In genomic region chr18:23133860-23134779, GRCh38 we compare ENCODE assay signal across 9 cellular contexts. TPM values are rescaled to one million over a fixed set of nuclear protein-coding genes. Genes with fewer than 3 reads are reported as not detected.
DNase-seq lines count a peak whose midpoint lies in the region; ATAC-seq and TF ChIP-seq lines count a peak whose summit lies in the region.
"Had no signal": no experiment of that assay in that cellular context is flagged by ENCODE, and none has a peak within 500 bp of the region (broad histone marks: within the 10 kb centered on the region; RNA-seq: fewer than 3 reads in every experiment).

No MANE protein-coding gene starts in this region.

- no peak overlapping the region for H3K4ac ChIP-seq in mesendoderm (ENCODE audit: low read depth, low read length)

- H3F3A ChIP-seq in PC-9 (ENCODE audit: insufficient read depth, low read depth) = peaks cover 21% of the 10 kb centered on the region; the same call in 1 of the 2 replicates

- peak overlapping the region; percentile 77 for H3K56ac ChIP-seq in mesendoderm (ENCODE audit: low read length)

- peak overlapping the region; percentile 75 for H3K4me3 ChIP-seq in HUES64 (ENCODE audit: low read length)
- peak overlapping the region; percentile 56; the same call in 1 of the 2 replicates for H3K4me3 ChIP-seq in PC-9
- H3K4me3 ChIP-seq in mesendoderm (ENCODE audit: low read length) = peak overlapping the region; percentile 3
- peak overlapping the region in 3 of 4 donors; percentile 60 to 75 (median 73) for H3K4me3 ChIP-seq in upper lobe of left lung

- H3K27me3 ChIP-seq in HUES64 (ENCODE audit: insufficient read depth, low read length) (peaks cover 19% of the 10 kb centered on the region), PC-9 (ENCODE audit: insufficient read depth, low read depth) (no peaks in the 10 kb centered on the region), mesendoderm (ENCODE audit: insufficient read depth, low read length, poor library complexity) (no peaks in the 10 kb centered on the region), upper lobe of left lung (peaks cover 0 to 17% (median 0%) of the 10 kb centered on the region in 4 donors)

- POLR2A ChIA-PET in PC-9 (lab: Charles Lee; ENCODE audit: unreplicated experiment) = interaction anchor here (0.7 kb wide), 2 partner anchors 186 to 319 kb away, joined by 3 read pairs; partner anchors contain the start of gene RIOK3

- H3K36me3 ChIP-seq in HUES64 (ENCODE audit: insufficient read depth, low read length) = no peaks in the 10 kb centered on the region
- H3K36me3 ChIP-seq in PC-9 (ENCODE audit: low read depth) = no peaks in the 10 kb centered on the region
- no peaks in the 10 kb centered on the region for H3K36me3 ChIP-seq in mesendoderm (ENCODE audit: control insufficient read depth, insufficient read depth, low read length)
- no peaks in the 10 kb centered on the region for H3K36me3 ChIP-seq in upper lobe of left lung
- H3K36me3 ChIP-seq: neutrophil had no signal

- H2BK15ac ChIP-seq in mesendoderm (replicated peaks; ENCODE audit: low read depth) = no peak overlapping the region

- H3K9me3 ChIP-seq in HUES64 (ENCODE audit: insufficient read depth, low read depth, low read length) (no peaks in the 10 kb centered on the region), PC-9 (ENCODE audit: insufficient read depth, low read depth) (no peaks in the 10 kb centered on the region), upper lobe of left lung (no peaks in the 10 kb centered on the region)
- H3K9me3 ChIP-seq: neutrophil had no signal

- H3K9ac ChIP-seq in HUES64 (ENCODE audit: low read depth, low read length) (peak overlapping the region; percentile 85), mesendoderm (ENCODE audit: low read length) (peak overlapping the region; percentile 63)

- in situ Hi-C loops in T47D (cut with HindIII; ENCODE audit: low pct_unique_long_range_greater_than_20kb, low sequenced_read_pairs) = no loop called here

- H4K8ac ChIP-seq in mesendoderm (ENCODE audit: low read depth, low read length) = no peak overlapping the region

- H3K4me3 Mint-ChIP-seq in CD14-positive monocyte = peak overlapping the region; percentile 80 to 91

- H3K4me1 ChIP-seq in HUES64 (ENCODE audit: insufficient read depth, low read length) (peaks cover 42% of the 10 kb centered on the region), PC-9 (replicated peaks; ENCODE audit: insufficient read depth) (peaks cover 26% of the 10 kb centered on the region), mesendoderm (ENCODE audit: control insufficient read depth, low read depth, low read length) (peaks cover 5% of the 10 kb centered on the region), upper lobe of left lung (peaks cover 19 to 76% (median 32%) of the 10 kb centered on the region in 4 donors)

- TF ChIP-seq CTCF in CD14-positive monocyte (IDR thresholded peaks at IDR 0.05) = no peak
- TF ChIP-seq CTCF in PC-9 (conservative IDR thresholded peaks at IDR 0.05) = no peak
- TF ChIP-seq CTCF in upper lobe of left lung (IDR thresholded peaks at IDR 0.05) = no peak

- no peak overlapping the region for H2BK5ac ChIP-seq in mesendoderm (ENCODE audit: low read length)

- H3K23ac ChIP-seq in mesendoderm (ENCODE audit: low read length) = no peak overlapping the region

- H4K20me1 ChIP-seq in PC-9 (ENCODE audit: insufficient read depth) = no peaks in the 10 kb centered on the region

- peak overlapping the region; percentile 98 for H3K18ac ChIP-seq in mesendoderm (ENCODE audit: low read length)

- peak overlapping the region; percentile 75 for H2AFZ ChIP-seq in PC-9

- CTCF ChIA-PET in PC-9 (lab: Charles Lee) = interaction anchor here (0.7 to 1.2 kb wide), 3 partner anchors 56 to 938 kb away, joined by 4 to 7 read pairs (median 5); no protein-coding TSS in a partner anchor

- peaks cover 5 to 9% of the 10 kb centered on the region in 2 donors for H3K36me3 Mint-ChIP-seq in CD14-positive monocyte

- H3K79me1 ChIP-seq in mesendoderm (ENCODE audit: low read length) = peaks cover 6% of the 10 kb centered on the region

- peak in 1 of 4 donors; percentile 55 for TF ChIP-seq POLR2A in upper lobe of left lung (IDR thresholded peaks at IDR 0.05)

- peak overlapping the region; percentile 91 for H3K4me2 ChIP-seq in PC-9
- peak overlapping the region; percentile 85 for H3K4me2 ChIP-seq in mesendoderm (ENCODE audit: low read length)

- no peak for TF ChIP-seq EP300 in upper lobe of left lung (IDR thresholded peaks at IDR 0.05)

- no peak overlapping the region for H4K5ac ChIP-seq in mesendoderm (ENCODE audit: low read length)

- H3K79me2 ChIP-seq in PC-9 (ENCODE audit: low read depth) (peaks cover 29% of the 10 kb centered on the region), mesendoderm (ENCODE audit: control insufficient read depth, insufficient read depth, low read length) (peaks cover 20% of the 10 kb centered on the region)

- H3K9me3 Mint-ChIP-seq in CD14-positive monocyte = peaks cover 0 to 21% (median 9%) of the 10 kb centered on the region in 7 donors

- no peak overlapping the region for H2AK5ac ChIP-seq in mesendoderm (ENCODE audit: low read length)

- H3K9me2 ChIP-seq in PC-9 (ENCODE audit: insufficient read depth) = no peaks in the 10 kb centered on the region

- no TSS peak for BruUV-seq in PC-9 (replicated peaks; lab: Mats Ljungman, UMichigan)

- intact Hi-C loops in CD14-positive monocyte (cut with micrococcal nuclease) = loop anchor here (5.0 to 10.0 kb wide), 3 partner anchors 91 to 278 kb away; no protein-coding TSS in a partner anchor
- intact Hi-C loops in PC-9 (cut with micrococcal nuclease; ENCODE audit: unreplicated experiment) = loop anchor here (1.0 to 10.0 kb wide), 5 partner anchors 28 to 368 kb away; partner anchors contain the start of gene RMC1

- H3K27ac Mint-ChIP-seq in CD14-positive monocyte = no peak overlapping the region

- peak in 1 of 2 donors; percentile 68 for ATAC-seq in upper lobe of left lung (ENCODE audit: low FRiP score in 2 of 2)

- no peak overlapping the region for H2BK120ac ChIP-seq in mesendoderm (ENCODE audit: low read depth, low read length)

- peak overlapping the region; percentile 93 for H3K27ac ChIP-seq in HUES64 (ENCODE audit: low read depth, low read length)
- H3K27ac ChIP-seq in PC-9 = peak overlapping the region; percentile 84
- peak overlapping the region; percentile 29 for H3K27ac ChIP-seq in mesendoderm (ENCODE audit: low read depth, low read length)
- H3K27ac ChIP-seq in upper lobe of left lung = peak overlapping the region; percentile 75 to 95 (median 85)
- H3K27ac ChIP-seq: neutrophil had no signal

- 2% methylated on average over 16 of the region's 18 CpGs for WGBS in HUES64
- WGBS in mesendoderm (ENCODE audit: extremely low coverage, insufficient coverage, low lambda C conversion rate) = no CpG with 5 or more reads among the region's 18 CpGs
- 40 to 44% methylated on average over 18 of the region's 18 CpGs for WGBS in upper lobe of left lung, 2 donors

- peaks cover 51 to 63% (median 53%) of the 10 kb centered on the region in 3 donors for H3K27me3 Mint-ChIP-seq in CD14-positive monocyte (ENCODE audit: low read depth in 3 of 3)

- DNase-seq in CD14-positive monocyte (ENCODE audit: low spot score) (no peak), GM19238 (ENCODE audit: insufficient read length, low spot score) (peak; percentile 80), PC-9 (peak; percentile 71 to 78), T47D (ENCODE audit: low read depth in 1 of 2, low spot score in 1 of 2) (peak; percentile 69 to 91), mesendoderm (peak; percentile 94), upper lobe of left lung (peak in 1 of 2 donors; percentile 73), C1 segment of cervical spinal cord (lab: John Stamatoyannopoulos, UW) (no peak)

- H3K4me1 Mint-ChIP-seq in CD14-positive monocyte = peaks cover 22% of the 10 kb centered on the region

RNA-seq across cellular contexts. Expression of gene CABLES1, which starts 1.2 kb away (rescaled TPM):
- polyA plus RNA-seq in CD14-positive monocyte = under 1 TPM in 1 of 2 donors, not detected in 1; 0.09 TPM
- polyA plus RNA-seq in HUES64 (2013, experiment 1 of 2) = 10.4 TPM
- polyA plus RNA-seq in HUES64 (2013, experiment 2 of 2) = 10.8 TPM
- total RNA-seq in PC-9 (2021) (10.0 and 11.8 TPM in 2 replicates), upper lobe of left lung (10 to 100 TPM; 24.6 to 63.9 (median 40.9) TPM)
- polyA plus RNA-seq in mesendoderm (2013, experiment 1 of 2) = 15.9 TPM
- 16.6 TPM for polyA plus RNA-seq in mesendoderm (2013, experiment 2 of 2)

Comparison
In these comparisons a context has a peak if more than half of its experiments do, and no peak if none do; other contexts are left out.
1. DNase-seq: peak in GM19238 (single experiment), PC-9 (2 of 2), T47D (2 of 2) and mesendoderm (single experiment); none in CD14-positive monocyte (single experiment) and C1 segment of cervical spinal cord (0 of 14).
2. H3K27ac ChIP-seq: peak in every context shown above with its lines; median percentile 93 in HUES64; 85 in upper lobe of left lung; 84 in PC-9; 29 in mesendoderm.
3. H3K4me3 ChIP-seq: peak in every context shown above with its lines; median percentile 75 in HUES64; 73 in upper lobe of left lung; 56 in PC-9; 3 in mesendoderm.